23 cellular contexts compared by ENCODE assay signal in the genomic region with DNA sequence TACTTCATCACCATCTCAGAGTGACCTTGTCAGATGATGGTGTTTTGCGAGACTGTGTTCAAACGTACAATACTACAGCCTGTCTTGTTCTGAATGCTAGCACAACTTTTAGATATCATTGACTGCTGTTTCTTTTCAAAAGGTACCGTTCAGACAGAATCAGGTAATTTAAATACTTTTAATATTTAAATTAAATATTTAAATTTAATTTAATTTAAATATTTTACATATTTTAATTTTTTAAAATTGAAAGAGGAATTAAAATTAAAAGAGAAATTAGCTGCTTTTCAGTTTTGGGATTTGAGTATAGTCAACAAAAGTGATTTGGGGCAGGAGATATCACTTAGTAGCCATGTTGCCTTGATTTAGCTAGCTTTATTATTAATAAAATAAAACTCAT.
DNase-seq lines count a peak whose midpoint lies in the region; ATAC-seq, FAIRE-seq and TF ChIP-seq lines count a peak whose summit lies in the region.
"Had no signal": no experiment of that assay in that cellular context is flagged by ENCODE, and none has a peak within 500 bp of the region (broad histone marks: within the 10 kb centered on the region; RNA-seq: fewer than 3 reads in every experiment).

No MANE protein-coding gene starts in this region.

- H3K4me2 ChIP-seq in GM23338, result no peak overlapping the region
- H3K4me2 ChIP-seq: A549; BLaER1 treated with 17β-estradiol and CSF1 and Interleukin-3, amounts not matched to agents 10 nM and 100 nM had no signal

- H3K27me3 Mint-ChIP-seq in GM23338 (ENCODE audit: insufficient read depth, low read depth, poor library complexity) (no peaks in the 10 kb centered on the region), WTC11 (ENCODE audit: low read depth) (no peaks in the 10 kb centered on the region)
- no peaks in the 10 kb centered on the region for H3K27me3 Mint-ChIP-seq in activated T-cell treated with anti-CD3 and anti-CD28 coated beads, Interleukin-2, amount 50 U/mL, for 24 hours
- H3K27me3 Mint-ChIP-seq: B cell; CD4-positive, alpha-beta T cell had no signal

- peak; percentile 40 for FAIRE-seq in frontal cortex (lab: Jason Lieb, UNC)
- FAIRE-seq: A549, D721Med, GM12878, GM18507, GM19239 had no signal

- no peaks in the 10 kb centered on the region for H4K20me1 ChIP-seq in GM23338 (replicated peaks; ENCODE audit: insufficient read depth)
- H4K20me1 ChIP-seq: BLaER1 treated with 17β-estradiol and CSF1 and Interleukin-3, amounts not matched to agents 10 nM and 100 nM had no signal

- ATAC-seq in GM23338 (no peak), WTC11 (no peak), GM18868 (IDR thresholded peaks at IDR 0.05; ENCODE audit: unreplicated experiment) (no peak)
- ATAC-seq: A549; CD8-positive, alpha-beta T cell; GM12878 had no signal

- H3K9me3 Mint-ChIP-seq in GM23338, result no peaks in the 10 kb centered on the region
- no peaks in the 10 kb centered on the region for H3K9me3 Mint-ChIP-seq in WTC11
- peaks cover 8% of the 10 kb centered on the region for H3K9me3 Mint-ChIP-seq in activated T-cell treated with anti-CD3 and anti-CD28 coated beads, Interleukin-2, amount 50 U/mL, for 24 hours

- H3K4me1 Mint-ChIP-seq in GM23338 (peaks cover 11% of the 10 kb centered on the region; the same call in 1 of the 3 replicates), WTC11 (peaks cover 13% of the 10 kb centered on the region)
- H3K4me1 Mint-ChIP-seq in activated T-cell treated with anti-CD3 and anti-CD28 coated beads, Interleukin-2, amount 50 U/mL, for 24 hours (ENCODE audit: low read depth), result no peaks in the 10 kb centered on the region
- H3K4me1 Mint-ChIP-seq: B cell had no signal

- H3K4me3 Mint-ChIP-seq in GM23338, result no peak overlapping the region
- H3K4me3 Mint-ChIP-seq in WTC11, result no peak overlapping the region
- H3K4me3 Mint-ChIP-seq in activated T-cell treated with anti-CD3 and anti-CD28 coated beads, Interleukin-2, amount 50 U/mL, for 24 hours, result no peak overlapping the region
- H3K4me3 Mint-ChIP-seq: B cell; CD4-positive, alpha-beta T cell; CD8-positive, alpha-beta T cell had no signal

- H3K4me3 ChIP-seq in GM23338, result no peak overlapping the region
- H3K4me3 ChIP-seq: A549; BLaER1 treated with 17β-estradiol and CSF1 and Interleukin-3, amounts not matched to agents 10 nM and 100 nM; GM12878 had no signal

- H3K79me2 ChIP-seq in GM23338 (replicated peaks; ENCODE audit: insufficient read depth), result no peaks in the 10 kb centered on the region

- H3K36me3 Mint-ChIP-seq in GM23338 (ENCODE audit: low read depth) (no peaks in the 10 kb centered on the region), WTC11 (no peaks in the 10 kb centered on the region)
- no peaks in the 10 kb centered on the region for H3K36me3 Mint-ChIP-seq in activated T-cell treated with anti-CD3 and anti-CD28 coated beads, Interleukin-2, amount 50 U/mL, for 24 hours (ENCODE audit: low read depth)
- H3K36me3 Mint-ChIP-seq: CD8-positive, alpha-beta T cell had no signal

- 0 out of 2 replicates have a peak overlapping the region, but pooled peaks have one; percentile 36 for H3K27ac Mint-ChIP-seq in GM23338
- no peak overlapping the region for H3K27ac Mint-ChIP-seq in WTC11
- no peak overlapping the region for H3K27ac Mint-ChIP-seq in activated T-cell treated with anti-CD3 and anti-CD28 coated beads, Interleukin-2, amount 50 U/mL, for 24 hours
- H3K27ac Mint-ChIP-seq: B cell; CD4-positive, alpha-beta T cell; CD8-positive, alpha-beta T cell had no signal

- H3K36me3 ChIP-seq in GM23338 (ENCODE audit: insufficient read depth), result no peaks in the 10 kb centered on the region
- H3K36me3 ChIP-seq: BLaER1 treated with 17β-estradiol and CSF1 and Interleukin-3, amounts not matched to agents 10 nM and 100 nM had no signal

- H3K27ac ChIP-seq in GM23338 (ENCODE audit: low read depth), result no peak overlapping the region
- H3K27ac ChIP-seq: 22Rv1; A549; BLaER1 treated with 17β-estradiol and CSF1 and Interleukin-3, amounts not matched to agents 10 nM and 100 nM; C4-2B had no signal

- no peaks in the 10 kb centered on the region; the same call in 1 of the 2 replicates for H3K4me1 ChIP-seq in GM23338 (ENCODE audit: insufficient read depth)
- H3K4me1 ChIP-seq: A549, Caco-2 had no signal

- no peaks in the 10 kb centered on the region for H3K9me2 ChIP-seq in GM23338 (ENCODE audit: insufficient read depth)

- H2AFZ ChIP-seq in GM23338, result no peak overlapping the region

- no peak for TF ChIP-seq CTCF in GM23338 (conservative IDR thresholded peaks at IDR 0.05; ENCODE audit: low read depth in 2 of 2)
- TF ChIP-seq CTCF in WTC11 (IDR thresholded peaks at IDR 0.05), result no peak

- H3F3A ChIP-seq in GM23338 (replicated peaks; ENCODE audit: low read depth), result no peaks in the 10 kb centered on the region

- H3K27me3 ChIP-seq in GM23338 (ENCODE audit: insufficient read depth), result no peaks in the 10 kb centered on the region
- H3K27me3 ChIP-seq: BLaER1 treated with 17β-estradiol and CSF1 and Interleukin-3, amounts not matched to agents 10 nM and 100 nM had no signal

- CTCF ChIA-PET in WTC11 (lab: Charles Lee), result no interaction called here

- DNase-seq in GM23338 (ENCODE audit: low spot score), result no peak
- no peak for DNase-seq in WTC11 (ENCODE audit: low spot score)
- no peak for DNase-seq in frontal cortex (ENCODE audit: low spot score in 2 of 2)
- no peak for DNase-seq in activated T-cell treated with anti-CD3 and anti-CD28 coated beads, Interleukin-2, amount 50 U/mL, for 24 hours
- DNase-seq: AML-193; Caco-2; Calu3; CD4-positive, alpha-beta T cell; CD8-positive, alpha-beta T cell; DMS53; DMS79; DND-41; GDM1 had no signal

- POLR2A ChIA-PET in WTC11 (lab: Charles Lee), result no interaction called here

TF ChIP-seq in GM23338, 12 proteins besides CTCF, POLR2A, EP300 and RAD21 (continues in another document):
- no peak for TF ChIP-seq POLR2AphosphoS5 (IDR thresholded peaks at IDR 0.05; ENCODE audit: low read depth)

TF ChIP-seq in WTC11, 78 proteins besides CTCF, POLR2A, EP300 and RAD21:
- TF ChIP-seq HMGA2 (CRISPR knock-in tag; IDR thresholded peaks at IDR 0.05) (peak; percentile 96), ESRRA (CRISPR knock-in tag; IDR thresholded peaks at IDR 0.05; ENCODE audit: borderline replicate concordance) (no peak), TCF7 (CRISPR knock-in tag; IDR thresholded peaks at IDR 0.05; ENCODE audit: low read depth) (no peak)
- TF ChIP-seq, protein P1, sequence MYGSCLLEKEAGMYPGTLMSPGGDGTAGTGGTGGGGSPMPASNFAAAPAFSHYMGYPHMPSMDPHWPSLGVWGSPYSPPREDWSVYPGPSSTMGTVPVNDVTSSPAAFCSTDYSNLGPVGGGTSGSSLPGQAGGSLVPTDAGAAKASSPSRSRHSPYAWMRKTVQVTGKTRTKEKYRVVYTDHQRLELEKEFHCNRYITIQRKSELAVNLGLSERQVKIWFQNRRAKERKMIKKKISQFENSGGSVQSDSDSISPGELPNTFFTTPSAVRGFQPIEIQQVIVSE (CRISPR knock-in tag; IDR thresholded peaks at IDR 0.05; ENCODE audit: borderline replicate concordance), result no peak
